In the genomic region with DNA sequence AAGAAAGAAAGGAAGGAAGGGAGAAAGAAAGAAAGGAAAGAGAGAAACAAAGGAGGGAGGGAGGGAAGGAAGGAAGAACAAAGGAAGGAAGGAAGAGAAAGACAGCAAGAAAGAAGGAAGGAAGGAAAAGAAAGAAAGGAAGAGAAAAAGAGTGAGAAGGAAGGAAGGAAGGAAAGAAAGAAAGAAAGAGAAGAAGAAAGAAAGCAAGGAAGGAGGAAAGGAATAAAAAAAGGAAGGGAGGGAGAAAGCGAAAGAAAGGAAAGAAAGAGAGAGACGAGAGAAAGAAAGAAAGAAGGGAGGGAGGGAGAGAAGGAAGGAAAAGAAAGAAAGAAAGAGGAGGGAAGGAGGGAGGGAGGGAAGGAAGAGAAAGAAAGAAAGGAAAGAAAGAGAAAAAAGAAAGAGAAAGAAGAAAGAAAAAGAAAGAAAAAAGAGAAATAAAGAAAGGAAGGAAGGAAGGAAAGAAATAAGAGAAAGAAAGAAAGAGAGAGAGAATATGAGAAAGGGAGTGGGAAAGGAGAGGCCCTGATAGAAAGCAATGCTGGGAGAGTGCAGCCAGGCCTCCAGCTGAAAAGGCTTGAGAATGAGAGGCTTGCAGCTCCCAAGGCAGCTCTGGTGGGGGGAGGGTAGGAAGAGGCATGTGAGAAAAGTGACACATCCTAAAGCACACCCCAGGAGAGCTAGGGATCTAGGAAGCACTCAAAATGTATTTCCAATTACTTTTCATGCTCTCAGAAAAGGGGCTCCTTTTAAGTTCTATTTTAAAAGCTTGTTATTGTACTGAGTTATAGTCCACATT, we compare ENCODE assay signal across 2 cellular contexts.
A peak's percentile ranks its signal among the peaks of the same experiment; 100 is the strongest.
TF ChIP-seq lines count a peak whose summit lies in the region.

No MANE protein-coding gene starts in this region.

TF ChIP-seq in HEK293, 187 proteins besides CTCF, POLR2A, EP300 and RAD21:
- TF ChIP-seq PRDM1 (tag by site-specific recombination; IDR thresholded peaks at IDR 0.05) = peak; percentile 84
- TF ChIP-seq ZNF514 (tag by site-specific recombination; IDR thresholded peaks at IDR 0.05) = no peak
- peak; percentile 91 for TF ChIP-seq ZNF366 (tag by site-specific recombination; conservative IDR thresholded peaks at IDR 0.05)
- 0 out of 2 replicates have a peak, but pooled peaks have one; percentile 43 for TF ChIP-seq ZNF266 (tag by site-specific recombination; IDR thresholded peaks at IDR 0.05; ENCODE audit: low read depth)
- no peak for TF ChIP-seq KLF16 (tag by site-specific recombination; IDR thresholded peaks at IDR 0.05)

TF ChIP-seq in H1, 55 proteins besides CTCF, POLR2A, EP300 and RAD21:
- TF ChIP-seq KDM4A (IDR thresholded peaks at IDR 0.05; ENCODE audit: low read depth, low read length, severe bottlenecking) = no peak
- no peak for TF ChIP-seq CBX8 (IDR thresholded peaks at IDR 0.05; ENCODE audit: borderline replicate concordance, low read depth, low read length)
- peak; percentile 39; the same call in 1 of the 2 replicates for TF ChIP-seq SP1 (IDR thresholded peaks at IDR 0.05; ENCODE audit: low read depth, low read length)
- no peak for TF ChIP-seq SP4 (IDR thresholded peaks at IDR 0.05; ENCODE audit: low read length)
- TF ChIP-seq BCL11A (IDR thresholded peaks at IDR 0.05; ENCODE audit: low read depth in 2 of 2, low read length in 2 of 2) = no peak
- no peak for TF ChIP-seq PHF8 (conservative IDR thresholded peaks at IDR 0.05; ENCODE audit: low read depth, low read length)
- TF ChIP-seq, protein P1, sequence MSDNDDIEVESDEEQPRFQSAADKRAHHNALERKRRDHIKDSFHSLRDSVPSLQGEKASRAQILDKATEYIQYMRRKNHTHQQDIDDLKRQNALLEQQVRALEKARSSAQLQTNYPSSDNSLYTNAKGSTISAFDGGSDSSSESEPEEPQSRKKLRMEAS (IDR thresholded peaks at IDR 0.05) = peak; percentile 9; the same call in 1 of the 2 replicates
- no peak for TF ChIP-seq SAP30 (IDR thresholded peaks at IDR 0.05; ENCODE audit: insufficient read depth, insufficient replicate concordance, low read length)
- 0 out of 4 replicates have a peak, but pooled peaks of 1 of the 2 experiments have one; percentile 33 for TF ChIP-seq SIN3A (conservative IDR thresholded peaks at IDR 0.05 in 1 of 2, IDR thresholded peaks at IDR 0.05 in 1 of 2; ENCODE audit: low read depth in 1 of 2, low read length in 2 of 2)
